8 cellular contexts compared by ENCODE assay signal in the genomic region with DNA sequence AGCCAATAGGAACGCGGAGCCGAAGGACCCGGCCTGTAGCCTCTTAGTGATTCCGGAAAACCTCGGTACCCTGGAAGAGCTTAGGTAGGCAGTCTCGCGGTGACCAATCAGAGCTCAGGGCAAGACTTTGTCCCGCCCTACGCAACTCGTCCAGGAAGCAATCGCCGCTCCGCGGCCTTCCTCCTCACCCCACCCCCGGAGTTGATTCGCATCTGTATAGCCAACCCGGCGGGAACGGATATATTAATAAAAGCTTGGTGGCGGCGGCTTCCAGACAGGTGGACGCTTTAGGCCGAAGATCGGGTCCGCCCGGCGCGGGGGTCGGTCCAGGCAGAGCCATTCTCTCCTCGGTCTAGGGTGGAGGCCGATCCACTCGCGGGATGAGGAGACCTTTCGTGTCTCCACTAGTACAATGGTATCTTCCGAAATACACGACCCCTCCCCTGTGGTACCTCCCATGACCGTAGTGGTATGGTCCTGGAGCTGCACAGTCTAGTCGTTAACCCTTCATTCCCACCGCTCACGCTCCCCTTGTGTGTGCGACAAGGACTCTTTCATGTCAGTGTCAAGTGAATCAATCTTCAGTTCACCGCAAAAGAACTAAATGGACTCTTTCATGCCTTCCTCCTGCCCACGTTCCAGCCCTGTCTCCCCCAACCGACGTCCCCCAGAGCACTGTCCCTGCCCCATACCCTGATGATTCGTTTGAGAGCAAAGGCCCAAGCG. TPM values are rescaled to one million over a fixed set of nuclear protein-coding genes. Genes with fewer than 3 reads are reported as not detected.
A peak's percentile ranks its signal among the peaks of the same experiment; 100 is the strongest.
DNase-seq lines count a peak whose midpoint lies in the region; ATAC-seq and TF ChIP-seq lines count a peak whose summit lies in the region.

No MANE protein-coding gene starts in this region.

- peak; percentile 98 for ATAC-seq in HG02884 (IDR thresholded peaks at IDR 0.05; ENCODE audit: unreplicated experiment)

- under 1% methylated on average over 26 of the region's 48 CpGs for WGBS in prostate gland
- under 1% methylated on average over 48 of the region's 48 CpGs for WGBS in urinary bladder

- no peaks in the 10 kb centered on the region for H3K27me3 ChIP-seq in right atrium auricular region
- no peaks in the 10 kb centered on the region for H3K27me3 ChIP-seq in prostate gland (replicated peaks; ENCODE audit: insufficient read depth)

- intact Hi-C loops in prostate gland (cut with DNase I), result loop anchor here (2.0 kb wide), 2 partner anchors 41 to 63 kb away; partner anchors contain the start of gene SUV39H1

- peak overlapping the region; percentile 44 to 61 for H3K4me3 ChIP-seq in right atrium auricular region
- peak overlapping the region; percentile 41 to 47 for H3K4me3 ChIP-seq in prostate gland
- peak overlapping the region; percentile 53 for H3K4me3 ChIP-seq in urinary bladder (ENCODE audit: low read depth, low read length)

- TF ChIP-seq CTCF in right atrium auricular region (IDR thresholded peaks at IDR 0.05), result no peak
- no peak for TF ChIP-seq CTCF in prostate gland (IDR thresholded peaks at IDR 0.05)

- H3K4me1 ChIP-seq in right atrium auricular region (peaks cover 0 to 5% of the 10 kb centered on the region in 2 donors), prostate gland (replicated peaks) (no peaks in the 10 kb centered on the region), urinary bladder (ENCODE audit: insufficient read depth) (no peaks in the 10 kb centered on the region)

- DNase-seq in NCI-H1694 treated with DMSO at 0.1 percent for 48 hours (lab: John Stamatoyannopoulos, UW), result peak; percentile 97
- DNase-seq in T-helper 2 cell, result peak; percentile 52 to 98 (median 81)
- DNase-seq in anterior cingulate cortex (lab: John Stamatoyannopoulos, UW), result peak; percentile 32 to 95 (median 86)
- DNase-seq in right atrium auricular region (ENCODE audit: low spot score), result peak; percentile 92
- peak; percentile 88 for DNase-seq in prostate gland (ENCODE audit: low spot score)

- H3K36me3 ChIP-seq in right atrium auricular region, result no peaks in the 10 kb centered on the region
- H3K36me3 ChIP-seq in prostate gland, result no peaks in the 10 kb centered on the region
- H3K36me3 ChIP-seq in urinary bladder (ENCODE audit: insufficient read depth), result no peaks in the 10 kb centered on the region

- no peaks in the 10 kb centered on the region for H3K9me3 ChIP-seq in right atrium auricular region
- no peaks in the 10 kb centered on the region for H3K9me3 ChIP-seq in prostate gland

- peak; percentile 66 for TF ChIP-seq POLR2A in GM15510 (IDR thresholded peaks at IDR 0.05; ENCODE audit: borderline replicate concordance, extremely low read depth, insufficient read length)
- TF ChIP-seq POLR2A in prostate gland (IDR thresholded peaks at IDR 0.05), result no peak

- H3K27ac ChIP-seq in right atrium auricular region, result peak overlapping the region; percentile 82 to 88
- H3K27ac ChIP-seq in prostate gland, result peak overlapping the region; percentile 84 to 86
- peak overlapping the region; percentile 87 for H3K27ac ChIP-seq in urinary bladder (ENCODE audit: low read depth)

RNA-seq across cellular contexts. Expression of gene GLOD5, which starts 24.2 kb away (rescaled TPM):
- not detected for total RNA-seq in right atrium auricular region
- total RNA-seq in prostate gland, result under 1 TPM in 1 of 2 donors, not detected in 1; 0.41 TPM
- not detected for total RNA-seq in urinary bladder
- not detected for polyA plus RNA-seq in urinary bladder

RNA-seq across cellular contexts. Expression of gene SUV39H1, which starts 40.8 kb away (rescaled TPM):
- total RNA-seq in right atrium auricular region (1 to 10 TPM; 3.8 to 8.0 TPM), prostate gland (1 to 10 TPM; 7.4 to 9.1 TPM), urinary bladder (2.8 TPM)
- 6.0 TPM for polyA plus RNA-seq in urinary bladder

RNA-seq across cellular contexts. Expression of gene GATA1, which starts 49.0 kb away (rescaled TPM):
- under 1 TPM in 1 of 2 donors, not detected in 1; 0.20 TPM for total RNA-seq in right atrium auricular region
- not detected for total RNA-seq in prostate gland
- total RNA-seq in urinary bladder, result not detected
- polyA plus RNA-seq in urinary bladder, result 0.34 TPM

RNA-seq across cellular contexts. Expression of gene WAS, which starts 53.8 kb away (rescaled TPM):
- total RNA-seq in right atrium auricular region (1 to 10 TPM; 3.0 to 4.5 TPM), prostate gland (10 to 100 TPM in 1 of 2 donors, 1 to 10 TPM in 1; 2.5 to 10.5 TPM), urinary bladder (1.0 TPM)
- 6.1 TPM for polyA plus RNA-seq in urinary bladder

Comparison
In these comparisons a context has a peak if more than half of its experiments do, and no peak if none do; other contexts are left out.
1. Peak in every context shown above with its lines: DNase-seq, ATAC-seq, H3K4me3 ChIP-seq and H3K27ac ChIP-seq.